8 cellular contexts compared by ENCODE assay signal in genomic region chr17:7930841-7931631, GRCh38. TPM values are rescaled to one million over a fixed set of nuclear protein-coding genes. Genes with fewer than 3 reads are reported as not detected.
A peak's percentile ranks its signal among the peaks of the same experiment; 100 is the strongest.
DNase-seq lines count a peak whose midpoint lies in the region; ATAC-seq and TF ChIP-seq lines count a peak whose summit lies in the region.

No MANE protein-coding gene starts in this region.

- H3K4me1 Mint-ChIP-seq in HFFc6 (ENCODE audit: low read depth) (peaks cover 46% of the 10 kb centered on the region), mesothelial cell of epicardium (peaks cover 49% of the 10 kb centered on the region)

- H4K20me1 ChIP-seq in mammary epithelial cell (ENCODE audit: insufficient read depth, low read length): no peaks in the 10 kb centered on the region

- peak overlapping the region; percentile 66 for H3K9ac ChIP-seq in mammary epithelial cell (ENCODE audit: insufficient read depth, low read length)

- TF ChIP-seq CTCF in A673 (conservative IDR thresholded peaks at IDR 0.05; ENCODE audit: low read depth, low read length) (no peak), HFFc6 (IDR thresholded peaks at IDR 0.05) (no peak), mammary epithelial cell (conservative IDR thresholded peaks at IDR 0.05 in 1 of 2, IDR thresholded peaks at IDR 0.05 in 1 of 2; ENCODE audit: extremely low read depth in 1 of 2, insufficient read depth in 1 of 2, low read depth in 1 of 2, low read length in 2 of 2) (no peak), mesothelial cell of epicardium (IDR thresholded peaks at IDR 0.05; ENCODE audit: unreplicated experiment) (no peak)

- dilution Hi-C loops in mammary epithelial cell (cut with HindIII; ENCODE audit: low sequenced_read_pairs): loop anchor here (10.0 kb wide), 1 partner anchor 304 kb away; no protein-coding TSS in a partner anchor

- CTCF ChIA-PET in A673 (lab: Charles Lee): interaction anchor here (0.6 to 0.7 kb wide), 3 partner anchors 39 to 110 kb away, joined by 3 to 11 read pairs (median 3); no protein-coding TSS in a partner anchor
- CTCF ChIA-PET in mammary epithelial cell (lab: Charles Lee; ENCODE audit: low non-redundant PET): interaction anchor here (1.8 kb wide), 1 partner anchor 58 kb away, joined by 6 read pairs; no protein-coding TSS in a partner anchor

- DNase-seq in A673 (ENCODE audit: low spot score) (no peak), HFFc6 (no peak), mammary epithelial cell (no peak), mesothelial cell of epicardium (ENCODE audit: low spot score in 2 of 2, unreplicated experiment in 2 of 2) (no peak), HPDE6-E6E7 (ENCODE audit: extremely low spot score) (no peak), midbrain (lab: John Stamatoyannopoulos, UW) (no peak)
- no peak for DNase-seq in stimulated activated CD4-positive, alpha-beta T cell treated with anti-CD3 and anti-CD28 coated beads, Interleukin-4, amount 100 ng/mL, for 1 hour

- H3K27me3 Mint-ChIP-seq in HFFc6 (ENCODE audit: insufficient read depth) (peaks cover 2% of the 10 kb centered on the region; the same call in 1 of the 2 replicates), mesothelial cell of epicardium (ENCODE audit: low read depth) (peaks cover 9% of the 10 kb centered on the region)

- H3K79me2 ChIP-seq in mammary epithelial cell (ENCODE audit: insufficient read depth, low read length): peaks cover 51% of the 10 kb centered on the region

- H3K36me3 ChIP-seq in A673 (ENCODE audit: insufficient read depth, low read length, poor library complexity, severe bottlenecking) (peaks cover 13% of the 10 kb centered on the region), mammary epithelial cell (ENCODE audit: insufficient read depth, low read length) (no peaks in the 10 kb centered on the region)

- peak overlapping the region; percentile 88 for H2AFZ ChIP-seq in mammary epithelial cell (ENCODE audit: low read depth, low read length)

- H3K9me3 ChIP-seq in A673 (ENCODE audit: low read depth, low read length, poor library complexity, severe bottlenecking): no peaks in the 10 kb centered on the region
- no peaks in the 10 kb centered on the region for H3K9me3 ChIP-seq in mammary epithelial cell (replicated peaks; ENCODE audit: insufficient read depth, low read length)

- no peaks in the 10 kb centered on the region for H3K9me3 Mint-ChIP-seq in HFFc6
- no peaks in the 10 kb centered on the region for H3K9me3 Mint-ChIP-seq in mesothelial cell of epicardium

- H3K4me1 ChIP-seq in A673 (ENCODE audit: insufficient read depth, low read length, poor library complexity, severe bottlenecking) (peaks cover 23% of the 10 kb centered on the region), mammary epithelial cell (ENCODE audit: insufficient read depth, low read length) (peaks cover 16% of the 10 kb centered on the region)

- 62% methylated on average over 8 of the region's 20 CpGs for WGBS in mammary epithelial cell (ENCODE audit: low coverage, missing lambda C conversion rate)

- intact Hi-C loops in A673 (cut with micrococcal nuclease; ENCODE audit: unreplicated experiment) (loop anchor here (5.0 kb wide), 2 partner anchors 44 to 186 kb away; partner anchors contain the start of genes ALOXE3 and CHD3), mammary epithelial cell (cut with micrococcal nuclease) (loop anchor here (1.0 kb wide), 1 partner anchor 126 kb away; no protein-coding TSS in a partner anchor)

- H3K4me3 ChIP-seq in A673 (ENCODE audit: low read depth, low read length, poor library complexity, severe bottlenecking): peak overlapping the region; percentile 68
- peak overlapping the region; percentile 70 to 87 (median 83) for H3K4me3 ChIP-seq in mammary epithelial cell (replicated peaks in 1 of 3; ENCODE audit: insufficient read depth in 1 of 3, low read depth in 2 of 3, low read length in 3 of 3)

- TSS peak; percentile 75 for BruUV-seq in A673 (replicated peaks; lab: Mats Ljungman, UMichigan)
- TSS peak; percentile 76 for BruUV-seq in mammary epithelial cell (replicated peaks; lab: Mats Ljungman, UMichigan)

- H3K27me3 ChIP-seq in A673 (replicated peaks; ENCODE audit: insufficient read depth, low read depth, low read length, poor library complexity) (no peaks in the 10 kb centered on the region), mammary epithelial cell (ENCODE audit: insufficient read depth, low read length) (no peaks in the 10 kb centered on the region)

- POLR2A ChIA-PET in A673 (lab: Charles Lee; ENCODE audit: low non-redundant PET): interaction anchor here (0.6 kb wide), 1 partner anchor 355 kb away, joined by 5 read pairs; no protein-coding TSS in a partner anchor

- H3K27ac Mint-ChIP-seq in HFFc6: peak overlapping the region; percentile 45
- peak overlapping the region; percentile 96 for H3K27ac Mint-ChIP-seq in mesothelial cell of epicardium

- H3K4me3 Mint-ChIP-seq in HFFc6 (peak overlapping the region; percentile 95), mesothelial cell of epicardium (peak overlapping the region; percentile 95)

- H3K36me3 Mint-ChIP-seq in HFFc6 (ENCODE audit: low read depth) (peaks cover 23% of the 10 kb centered on the region), mesothelial cell of epicardium (peaks cover 11% of the 10 kb centered on the region)

- H3K4me2 ChIP-seq in mammary epithelial cell (ENCODE audit: insufficient read depth, low read depth, low read length): peak overlapping the region; percentile 70

- in situ Hi-C loops in mammary epithelial cell (cut with MboI; ENCODE audit: low sequenced_read_pairs in 2 of 2): no loop called here

- H3K27ac ChIP-seq in A673 (ENCODE audit: low read depth, low read length, poor library complexity, severe bottlenecking) (peak overlapping the region; percentile 65), mammary epithelial cell (ENCODE audit: insufficient read depth, low read depth, low read length) (peak overlapping the region; percentile 37)

- no peak for ATAC-seq in HG02798 (IDR thresholded peaks at IDR 0.05; ENCODE audit: poor library complexity, unreplicated experiment)

RNA-seq across cellular contexts. Expression of gene TRAPPC1, which starts 0.7 kb away (rescaled TPM):
- total RNA-seq in A673 (2021) (111 and 140 TPM in 2 replicates), mammary epithelial cell (100 to 1,000 TPM in 1 of 2 donors, 10 to 100 TPM in 1; 43.3 to 174 TPM), mesothelial cell of epicardium (98.7 to 119 TPM (median 111 TPM) in 3 replicates)
- total RNA-seq in HFFc6 (2021; fragmentation: NEBNext Ultra II Directional; extraction: Animal tissue kit (Norgen Biotek cat#: 25700)): 100 to 1,000 TPM; 244 to 309 (median 288) TPM
- 339 TPM for polyA plus RNA-seq in mammary epithelial cell
- polyA minus RNA-seq in mammary epithelial cell: 323 TPM

RNA-seq across cellular contexts. Expression of gene CNTROB, which starts 1.0 kb away (rescaled TPM):
- total RNA-seq in A673 (2021) (72.3 and 79.9 TPM in 2 replicates), mammary epithelial cell (10 to 100 TPM; 20.3 to 38.4 TPM), mesothelial cell of epicardium (49.4 to 51.5 TPM (median 50.0 TPM) in 3 replicates)
- total RNA-seq in HFFc6 (2021; fragmentation: NEBNext Ultra II Directional; extraction: Animal tissue kit (Norgen Biotek cat#: 25700)): 10 to 100 TPM; 20.8 to 32.2 (median 28.5) TPM
- 19.3 TPM for polyA plus RNA-seq in mammary epithelial cell
- 82.2 TPM for polyA minus RNA-seq in mammary epithelial cell

RNA-seq across cellular contexts. Expression of gene KCNAB3, which starts 1.4 kb away (rescaled TPM):
- total RNA-seq in A673 (2021): 24.8 and 32.4 TPM in 2 replicates
- total RNA-seq in HFFc6 (2021; fragmentation: NEBNext Ultra II Directional; extraction: Animal tissue kit (Norgen Biotek cat#: 25700)): 1 to 10 TPM; 1.5 to 3.0 (median 2.3) TPM
- total RNA-seq in mammary epithelial cell: 1 to 10 TPM in 1 of 2 donors, under 1 TPM in 1; 0.33 to 1.7 TPM
- 0.52 TPM for polyA plus RNA-seq in mammary epithelial cell
- polyA minus RNA-seq in mammary epithelial cell: not detected
- 18.4 to 18.8 TPM (median 18.5 TPM) in 3 replicates for total RNA-seq in mesothelial cell of epicardium

RNA-seq across cellular contexts. Expression of gene RNF227, which starts 14.9 kb away (rescaled TPM):
- 0.83 and 1.1 TPM in 2 replicates for total RNA-seq in A673 (2021)
- 1 to 10 TPM; 2.2 to 3.6 (median 3.1) TPM for total RNA-seq in HFFc6 (2021; fragmentation: NEBNext Ultra II Directional; extraction: Animal tissue kit (Norgen Biotek cat#: 25700))
- 1 to 10 TPM; 5.2 to 6.4 TPM for total RNA-seq in mammary epithelial cell
- 5.3 TPM for polyA plus RNA-seq in mammary epithelial cell
- 4.2 TPM for polyA minus RNA-seq in mammary epithelial cell
- total RNA-seq in mesothelial cell of epicardium: 3.0 to 3.4 TPM (median 3.1 TPM) in 3 replicates

RNA-seq across cellular contexts. Expression of gene CHD3, which starts 42.4 kb away (rescaled TPM):
- total RNA-seq in A673 (2021) (249 and 264 TPM in 2 replicates), mammary epithelial cell (10 to 100 TPM; 28.8 to 87.5 TPM), mesothelial cell of epicardium (333 to 339 TPM (median 337 TPM) in 3 replicates)
- total RNA-seq in HFFc6 (2021; fragmentation: NEBNext Ultra II Directional; extraction: Animal tissue kit (Norgen Biotek cat#: 25700)): 100 to 1,000 TPM in 4 of 6 experiments, 10 to 100 TPM in 2; 83.3 to 112 (median 110) TPM
- polyA plus RNA-seq in mammary epithelial cell: 22.0 TPM
- polyA minus RNA-seq in mammary epithelial cell: 76.1 TPM
